In the genomic region with DNA sequence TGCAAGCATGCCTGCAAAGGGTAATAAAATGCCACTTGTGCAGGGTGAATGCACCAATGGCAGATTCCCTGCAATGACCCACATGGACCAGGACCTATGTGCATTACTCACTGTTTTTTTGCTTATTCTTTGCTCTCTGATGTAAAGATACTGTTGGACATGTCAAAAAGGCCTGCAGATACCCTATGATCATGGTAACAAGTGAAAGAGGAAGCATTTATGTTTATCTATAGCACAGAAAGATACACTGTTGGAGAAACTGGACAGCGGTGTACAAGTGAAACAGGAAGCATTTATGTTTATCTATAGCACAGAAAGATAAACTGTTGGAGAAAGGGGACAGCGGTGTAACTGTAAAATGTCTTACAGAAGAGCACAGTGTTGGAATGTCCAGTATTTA, we compare ENCODE assay signal across 1 cellular context.
TF ChIP-seq lines count a peak whose summit lies in the region.

No MANE protein-coding gene starts in this region.

TF ChIP-seq in IMR-90, 13 proteins besides CTCF, POLR2A, EP300 and RAD21 (continued from another document):
- TF ChIP-seq, protein P1, sequence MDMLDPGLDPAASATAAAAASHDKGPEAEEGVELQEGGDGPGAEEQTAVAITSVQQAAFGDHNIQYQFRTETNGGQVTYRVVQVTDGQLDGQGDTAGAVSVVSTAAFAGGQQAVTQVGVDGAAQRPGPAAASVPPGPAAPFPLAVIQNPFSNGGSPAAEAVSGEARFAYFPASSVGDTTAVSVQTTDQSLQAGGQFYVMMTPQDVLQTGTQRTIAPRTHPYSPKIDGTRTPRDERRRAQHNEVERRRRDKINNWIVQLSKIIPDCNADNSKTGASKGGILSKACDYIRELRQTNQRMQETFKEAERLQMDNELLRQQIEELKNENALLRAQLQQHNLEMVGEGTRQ (IDR thresholded peaks at IDR 0.05; ENCODE audit: low read depth, low read length), result no peak
- TF ChIP-seq NFE2L2 (IDR thresholded peaks at IDR 0.05; ENCODE audit: low read depth, low read length), result no peak
- no peak for TF ChIP-seq BHLHE40 (IDR thresholded peaks at IDR 0.05; ENCODE audit: low read depth, low read length)
- TF ChIP-seq RFX5 (IDR thresholded peaks at IDR 0.05; ENCODE audit: low read depth, low read length), result no peak
- TF ChIP-seq RCOR1 (IDR thresholded peaks at IDR 0.05; ENCODE audit: insufficient replicate concordance, low read length), result no peak
- TF ChIP-seq CHD1 (IDR thresholded peaks at IDR 0.05; ENCODE audit: low read depth, low read length), result no peak
- TF ChIP-seq SMC3 (IDR thresholded peaks at IDR 0.05; ENCODE audit: low read depth, low read length), result no peak
- no peak for TF ChIP-seq MXI1 (IDR thresholded peaks at IDR 0.05; ENCODE audit: borderline replicate concordance, low read depth, low read length)
- TF ChIP-seq, protein P2, sequence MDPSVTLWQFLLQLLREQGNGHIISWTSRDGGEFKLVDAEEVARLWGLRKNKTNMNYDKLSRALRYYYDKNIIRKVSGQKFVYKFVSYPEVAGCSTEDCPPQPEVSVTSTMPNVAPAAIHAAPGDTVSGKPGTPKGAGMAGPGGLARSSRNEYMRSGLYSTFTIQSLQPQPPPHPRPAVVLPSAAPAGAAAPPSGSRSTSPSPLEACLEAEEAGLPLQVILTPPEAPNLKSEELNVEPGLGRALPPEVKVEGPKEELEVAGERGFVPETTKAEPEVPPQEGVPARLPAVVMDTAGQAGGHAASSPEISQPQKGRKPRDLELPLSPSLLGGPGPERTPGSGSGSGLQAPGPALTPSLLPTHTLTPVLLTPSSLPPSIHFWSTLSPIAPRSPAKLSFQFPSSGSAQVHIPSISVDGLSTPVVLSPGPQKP (IDR thresholded peaks at IDR 0.05; ENCODE audit: borderline replicate concordance, low read depth, low read length), result no peak
- no peak for TF ChIP-seq CEBPB (IDR thresholded peaks at IDR 0.05; ENCODE audit: low read depth, low read length)
